13 cellular contexts compared by ENCODE assay signal in genomic region chr1:93735722-93736121, GRCh38. TPM values are rescaled to one million over a fixed set of nuclear protein-coding genes. Genes with fewer than 3 reads are reported as not detected.
DNase-seq lines count a peak whose midpoint lies in the region; ATAC-seq and TF ChIP-seq lines count a peak whose summit lies in the region.
"Had no signal": no experiment of that assay in that cellular context is flagged by ENCODE, and none has a peak within 500 bp of the region (broad histone marks: within the 10 kb centered on the region; RNA-seq: fewer than 3 reads in every experiment).

No MANE protein-coding gene starts in this region.

- H2AFZ ChIP-seq in PC-3 (ENCODE audit: low read length): no peak overlapping the region
- no peak overlapping the region for H2AFZ ChIP-seq in neuronal stem cell (ENCODE audit: low read length)

- intact Hi-C loops in PC-3 (cut with micrococcal nuclease) (no loop called here), A673 (cut with micrococcal nuclease; ENCODE audit: unreplicated experiment) (no loop called here), sciatic nerve (cut with DNase I) (no loop called here)

- H3K9me3 ChIP-seq in PC-3 (ENCODE audit: low read length) (no peaks in the 10 kb centered on the region), endodermal cell (ENCODE audit: control insufficient read depth, low read length) (no peaks in the 10 kb centered on the region), neuronal stem cell (replicated peaks in 1 of 2; ENCODE audit: control insufficient read depth in 2 of 2, insufficient read depth in 1 of 2, low read depth in 1 of 2, low read length in 2 of 2) (peaks cover 0 to 4% of the 10 kb centered on the region in 2 donors), A673 (ENCODE audit: low read depth, low read length, poor library complexity, severe bottlenecking) (no peaks in the 10 kb centered on the region)
- H3K9me3 ChIP-seq: adrenal gland had no signal

- H3K27me3 ChIP-seq in PC-3 (ENCODE audit: low read length) (no peaks in the 10 kb centered on the region), endodermal cell (ENCODE audit: control insufficient read depth, insufficient read depth, low read length, poor library complexity, severe bottlenecking) (no peaks in the 10 kb centered on the region), neuronal stem cell (ENCODE audit: control insufficient read depth in 3 of 3, insufficient read depth in 3 of 3, low read depth in 1 of 3, low read length in 3 of 3) (no peaks in the 10 kb centered on the region), A673 (replicated peaks; ENCODE audit: insufficient read depth, low read depth, low read length, poor library complexity) (no peaks in the 10 kb centered on the region)
- H3K27me3 ChIP-seq: adrenal gland had no signal

- H4K8ac ChIP-seq in neuronal stem cell (ENCODE audit: low read depth, low read length): no peak overlapping the region

- H2BK120ac ChIP-seq in neuronal stem cell (ENCODE audit: low read depth, low read length): no peak overlapping the region

- peak overlapping the region; percentile 35 for H3K27ac ChIP-seq in PC-3 (ENCODE audit: low read length)
- no peak overlapping the region for H3K27ac ChIP-seq in endodermal cell (ENCODE audit: low read depth, low read length)
- no peak overlapping the region for H3K27ac ChIP-seq in neuronal stem cell (replicated peaks; ENCODE audit: low read length)
- H3K27ac ChIP-seq in A673 (ENCODE audit: low read depth, low read length, poor library complexity, severe bottlenecking): no peak overlapping the region
- H3K27ac ChIP-seq: adrenal gland had no signal

- H2BK15ac ChIP-seq in neuronal stem cell (ENCODE audit: low read length): no peak overlapping the region

- H3K27me3 Mint-ChIP-seq in endodermal cell (ENCODE audit: insufficient read depth): no peaks in the 10 kb centered on the region
- H3K27me3 Mint-ChIP-seq in T-helper 2 cell treated with Interferon-gamma antibody and Interleukin-4, amounts not matched to agents 5 μg/mL and 100 μg/mL, for 36 hours (ENCODE audit: low read depth): peaks cover 2% of the 10 kb centered on the region

- no peak overlapping the region for H3K4me3 ChIP-seq in PC-3 (ENCODE audit: low read length)
- no peak overlapping the region for H3K4me3 ChIP-seq in endodermal cell (ENCODE audit: low read length)
- H3K4me3 ChIP-seq in neuronal stem cell (ENCODE audit: low read length in 2 of 2): no peak overlapping the region
- H3K4me3 ChIP-seq in A673 (ENCODE audit: low read depth, low read length, poor library complexity, severe bottlenecking): no peak overlapping the region
- H3K4me3 ChIP-seq: adrenal gland had no signal

- H3K4me2 ChIP-seq in PC-3 (ENCODE audit: low read length) (no peak overlapping the region), neuronal stem cell (ENCODE audit: insufficient read depth, low read length, poor library complexity, severe bottlenecking) (no peak overlapping the region)

- H3K27ac Mint-ChIP-seq in endodermal cell: no peak overlapping the region
- H3K27ac Mint-ChIP-seq in T-helper 2 cell treated with Interferon-gamma antibody and Interleukin-4, amounts not matched to agents 5 μg/mL and 100 μg/mL, for 36 hours: no peak overlapping the region
- H3K27ac Mint-ChIP-seq: WTC11 had no signal

- POLR2A ChIA-PET in PC-3 (lab: Charles Lee; ENCODE audit: unreplicated experiment) (interaction anchor here (0.6 kb wide), 1 partner anchor 16 kb away, joined by 5 read pairs; no protein-coding TSS in a partner anchor), A673 (lab: Charles Lee; ENCODE audit: low non-redundant PET) (no interaction called here)

- H3K14ac ChIP-seq in neuronal stem cell (ENCODE audit: low read length): no peak overlapping the region

- no peaks in the 10 kb centered on the region for H3K9me2 ChIP-seq in PC-3 (replicated peaks; ENCODE audit: low read length)

- H3K4me3 Mint-ChIP-seq in endodermal cell: no peak overlapping the region
- no peak overlapping the region for H3K4me3 Mint-ChIP-seq in T-helper 2 cell treated with Interferon-gamma antibody and Interleukin-4, amounts not matched to agents 5 μg/mL and 100 μg/mL, for 36 hours
- H3K4me3 Mint-ChIP-seq: WTC11 had no signal

- H3K23ac ChIP-seq in neuronal stem cell (ENCODE audit: low read depth, low read length, poor library complexity): no peak overlapping the region

- peak overlapping the region; percentile 15 for H3K18ac ChIP-seq in neuronal stem cell (ENCODE audit: low read length)

- DNase-seq in Daoy (ENCODE audit: low read depth) (peak; percentile 92), PC-3 (peak; percentile 56), endodermal cell (no peak), neuronal stem cell (ENCODE audit: low spot score) (no peak), A673 (ENCODE audit: low spot score) (no peak), sciatic nerve (ENCODE audit: low spot score) (no peak)
- no peak for DNase-seq in T-helper 2 cell treated with Interferon-gamma antibody and Interleukin-4, amounts not matched to agents 5 μg/mL and 100 μg/mL, for 36 hours (ENCODE audit: low spot score)
- DNase-seq in activated CD4-positive, alpha-beta T cell treated with anti-CD3 and anti-CD28 coated beads, Interleukin-2, amount 50 U/mL, for 48 hours: no peak
- DNase-seq: adrenal gland, NCI-H1417, NCI-H524, Right ventricle myocardium superior had no signal

- no peaks in the 10 kb centered on the region for H3K36me3 Mint-ChIP-seq in endodermal cell (ENCODE audit: low read depth)
- no peaks in the 10 kb centered on the region for H3K36me3 Mint-ChIP-seq in T-helper 2 cell treated with Interferon-gamma antibody and Interleukin-4, amounts not matched to agents 5 μg/mL and 100 μg/mL, for 36 hours (ENCODE audit: low read depth)

- ATAC-seq in PC-3: no peak
- no peak for ATAC-seq in sciatic nerve

- H3K9ac ChIP-seq in PC-3 (ENCODE audit: low read length): 0 out of 2 replicates have a peak overlapping the region, but pooled peaks have one; percentile 7
- no peak overlapping the region for H3K9ac ChIP-seq in endodermal cell (ENCODE audit: extremely low read depth, low read length, poor library complexity, severe bottlenecking)
- H3K9ac ChIP-seq in neuronal stem cell (ENCODE audit: low read depth, low read length, poor library complexity): no peak overlapping the region

- H2AK5ac ChIP-seq in neuronal stem cell (ENCODE audit: low read depth, low read length): no peak overlapping the region

- CTCF ChIA-PET in PC-3 (lab: Charles Lee): interaction anchor here (0.6 to 0.8 kb wide), 2 partner anchors 78 kb away, joined by 3 read pairs; no protein-coding TSS in a partner anchor
- CTCF ChIA-PET in A673 (lab: Charles Lee): no interaction called here

- no peak overlapping the region for H4K91ac ChIP-seq in neuronal stem cell (ENCODE audit: low read depth, low read length, poor library complexity)

- H3K36me3 ChIP-seq in PC-3 (ENCODE audit: low read depth, low read length) (peaks cover 4% of the 10 kb centered on the region; the same call in 1 of the 2 replicates), endodermal cell (ENCODE audit: control insufficient read depth, insufficient read depth, low read length) (no peaks in the 10 kb centered on the region), neuronal stem cell (replicated peaks in 1 of 2; ENCODE audit: control insufficient read depth in 2 of 2, insufficient read depth in 2 of 2, low read length in 2 of 2) (no peaks in the 10 kb centered on the region), A673 (ENCODE audit: insufficient read depth, low read length, poor library complexity, severe bottlenecking) (no peaks in the 10 kb centered on the region)
- H3K36me3 ChIP-seq: adrenal gland had no signal

- H2BK12ac ChIP-seq in neuronal stem cell (ENCODE audit: low read length): no peak overlapping the region

- H3K79me2 ChIP-seq in PC-3 (ENCODE audit: low read length): 0 out of 2 replicates have a peak, but pooled peaks cover 14% of the 10 kb centered on the region

- TF ChIP-seq CTCF in PC-3 (conservative IDR thresholded peaks at IDR 0.05; ENCODE audit: low read depth, low read length) (no peak), endodermal cell (conservative IDR thresholded peaks at IDR 0.05) (peak; percentile 6), A673 (conservative IDR thresholded peaks at IDR 0.05; ENCODE audit: low read depth, low read length) (no peak)

- WGBS in endodermal cell (ENCODE audit: insufficient coverage in 1 of 2, insufficient read length in 1 of 2), 2 experiments: 96 to 100% methylated on average over 2 of the region's 3 CpGs
- WGBS in neuronal stem cell (ENCODE audit: extremely low coverage in 2 of 2, insufficient read length in 2 of 2, insufficient replicate concordance in 1 of 2), 2 donors: no CpG with 5 or more reads among the region's 3 CpGs

- peaks cover 34% of the 10 kb centered on the region for H3K4me1 Mint-ChIP-seq in endodermal cell
- peaks cover 2% of the 10 kb centered on the region for H3K4me1 Mint-ChIP-seq in T-helper 2 cell treated with Interferon-gamma antibody and Interleukin-4, amounts not matched to agents 5 μg/mL and 100 μg/mL, for 36 hours (ENCODE audit: low read depth)

- H3K79me1 ChIP-seq in neuronal stem cell (ENCODE audit: low read depth, low read length): no peaks in the 10 kb centered on the region

- H3K4ac ChIP-seq in neuronal stem cell (ENCODE audit: low read length): no peak overlapping the region

- H4K20me1 ChIP-seq in PC-3 (ENCODE audit: low read length): no peaks in the 10 kb centered on the region

- no peaks in the 10 kb centered on the region for H3F3A ChIP-seq in PC-3 (ENCODE audit: low read length, unreplicated experiment)

- peaks cover 48% of the 10 kb centered on the region for H3K4me1 ChIP-seq in PC-3 (ENCODE audit: insufficient read depth, low read length)
- H3K4me1 ChIP-seq in endodermal cell (ENCODE audit: control insufficient read depth, insufficient read depth, low read length): peaks cover 5% of the 10 kb centered on the region
- peaks cover 25 to 35% of the 10 kb centered on the region in 2 donors for H3K4me1 ChIP-seq in neuronal stem cell (ENCODE audit: control insufficient read depth in 2 of 2, insufficient read depth in 1 of 2, low read depth in 1 of 2, low read length in 2 of 2)
- H3K4me1 ChIP-seq in A673 (ENCODE audit: insufficient read depth, low read length, poor library complexity, severe bottlenecking): no peaks in the 10 kb centered on the region
- H3K4me1 ChIP-seq: adrenal gland had no signal

- H2BK5ac ChIP-seq in neuronal stem cell (ENCODE audit: low read length): no peak overlapping the region

- no TSS peak for BruUV-seq in PC-3 (replicated peaks; lab: Mats Ljungman, UMichigan)
- no TSS peak for BruUV-seq in A673 (replicated peaks; lab: Mats Ljungman, UMichigan)

- H3K9me3 Mint-ChIP-seq in endodermal cell: peaks cover 3% of the 10 kb centered on the region
- H3K9me3 Mint-ChIP-seq in T-helper 2 cell treated with Interferon-gamma antibody and Interleukin-4, amounts not matched to agents 5 μg/mL and 100 μg/mL, for 36 hours: no peaks in the 10 kb centered on the region

RNA-seq across cellular contexts. Expression of gene BCAR3, which starts 54.1 kb away (rescaled TPM):
- 70.5 and 78.2 TPM in 2 replicates for total RNA-seq in Daoy (2014; rRNA removed; shearing (Covaris generic))
- total RNA-seq in PC-3 (2014; rRNA removed): 169 and 171 TPM in 2 replicates
- 10 to 100 TPM; 32.7 to 48.7 TPM for total RNA-seq in endodermal cell
- 23.9 TPM for polyA plus RNA-seq in endodermal cell (2013, experiment 1 of 2)
- 30.7 TPM for polyA plus RNA-seq in endodermal cell (2013, experiment 2 of 2)
- 15.9 TPM for polyA plus RNA-seq in neuronal stem cell (2013, experiment 1 of 2)
- 16.0 TPM for polyA plus RNA-seq in neuronal stem cell (2013, experiment 2 of 2)
- total RNA-seq in A673 (2021): 0.90 and 2.4 TPM in 2 replicates
- 35.9 TPM for total RNA-seq in sciatic nerve

Comparison
In these comparisons a context has a peak if more than half of its experiments do, and no peak if none do; other contexts are left out.
1. DNase-seq: peak in Daoy (single experiment) and PC-3 (single experiment); none in endodermal cell (single experiment), neuronal stem cell (single experiment), T-helper 2 cell treated with Interferon-gamma antibody and Interleukin-4, amounts not matched to agents 5 μg/mL and 100 μg/mL, for 36 hours (single experiment), A673 (single experiment), sciatic nerve (single experiment) and activated CD4-positive, alpha-beta T cell treated with anti-CD3 and anti-CD28 coated beads, Interleukin-2, amount 50 U/mL, for 48 hours (0 of 2).